11 cellular contexts compared by ENCODE assay signal in genomic region chr1:54938955-54939354, GRCh38. TPM values are rescaled to one million over a fixed set of nuclear protein-coding genes. Genes with fewer than 3 reads are reported as not detected.
DNase-seq lines count a peak whose midpoint lies in the region; ATAC-seq and TF ChIP-seq lines count a peak whose summit lies in the region.
"Not testable (repeated sequence)": the region's sequence is repeated elsewhere in the genome, so short reads cannot be mapped to it uniquely, and the experiment has no call there.
"Had no signal": no experiment of that assay in that cellular context is flagged by ENCODE, and none has a peak within 500 bp of the region (broad histone marks: within the 10 kb centered on the region; RNA-seq: fewer than 3 reads in every experiment).

No MANE protein-coding gene starts in this region.

- 64 to 72% methylated on average over 3 to 4 of the region's 4 CpGs for WGBS in endodermal cell (ENCODE audit: insufficient coverage in 1 of 2, insufficient read length in 1 of 2), 2 experiments

- POLR2A ChIA-PET in A673 (lab: Charles Lee; ENCODE audit: low non-redundant PET); WTC11 (lab: Charles Lee); naive thymus-derived CD4-positive, alpha-beta T cell (lab: Charles Lee): not testable (repeated sequence)

- ATAC-seq in WTC11, result peak; percentile 62
- ATAC-seq in naive thymus-derived CD4-positive, alpha-beta T cell, result not testable (repeated sequence)

- not testable (repeated sequence) for H3K9ac ChIP-seq in endodermal cell (ENCODE audit: extremely low read depth, low read length, poor library complexity, severe bottlenecking)

- H3K4me3 ChIP-seq in A673 (ENCODE audit: low read depth, low read length, poor library complexity, severe bottlenecking); GM12865 (ENCODE audit: low read depth, low read length); endodermal cell (ENCODE audit: low read length); naive thymus-derived CD4-positive, alpha-beta T cell (ENCODE audit: low read length): not testable (repeated sequence)

- CTCF ChIA-PET in A673 (lab: Charles Lee), result interaction anchor here (0.6 kb wide), 1 partner anchor 450 kb away, joined by 4 read pairs; no protein-coding TSS in a partner anchor
- CTCF ChIA-PET in WTC11 (lab: Charles Lee), result interaction anchor here (0.7 to 16.5 kb wide), 3 partner anchors 16 to 96 kb away, joined by 3 to 632 read pairs (median 3); no protein-coding TSS in a partner anchor
- CTCF ChIA-PET in naive thymus-derived CD4-positive, alpha-beta T cell (lab: Charles Lee), result interaction anchor here (1.2 to 1.3 kb wide), 3 partner anchors 8 to 12 kb away, joined by 3 read pairs; no protein-coding TSS in a partner anchor

- H3K4me1 ChIP-seq in A673 (ENCODE audit: insufficient read depth, low read length, poor library complexity, severe bottlenecking), result peaks cover 27% of the 10 kb centered on the region
- not testable (repeated sequence) for H3K4me1 ChIP-seq in endodermal cell (ENCODE audit: control insufficient read depth, insufficient read depth, low read length); naive thymus-derived CD4-positive, alpha-beta T cell (ENCODE audit: control insufficient read depth in 2 of 2, insufficient read depth in 2 of 2, low read length in 2 of 2)

- TF ChIP-seq CTCF in A673 (conservative IDR thresholded peaks at IDR 0.05; ENCODE audit: low read depth, low read length) (0 out of 2 replicates have a peak, but pooled peaks have one; percentile 24), endodermal cell (conservative IDR thresholded peaks at IDR 0.05) (peak; percentile 66)
- not testable (repeated sequence) for TF ChIP-seq CTCF in GM12865 (IDR thresholded peaks at IDR 0.05; ENCODE audit: insufficient read depth, low read depth, low read length, missing control alignments); WTC11 (IDR thresholded peaks at IDR 0.05)

- not testable (repeated sequence) for DNase-seq in A673 (ENCODE audit: low spot score); WTC11 (ENCODE audit: low spot score)
- DNase-seq in GM12865 (ENCODE audit: low read depth) (peak; percentile 16), HT1080 (ENCODE audit: low read depth) (peak; percentile 22), NCI-H524 (lab: John Stamatoyannopoulos, UW) (peak; percentile 49 to 61), OCI-M1 (lab: John Stamatoyannopoulos, UW) (peak; percentile 31), endodermal cell (peak; percentile 57)
- peak in 1 of 9 donors; percentile 23 for DNase-seq in naive thymus-derived CD4-positive, alpha-beta T cell

- H3K27me3 Mint-ChIP-seq in WTC11 (ENCODE audit: low read depth); endodermal cell (ENCODE audit: insufficient read depth): not testable (repeated sequence)
- H3K27me3 Mint-ChIP-seq in naive thymus-derived CD4-positive, alpha-beta T cell, result peaks cover 8 to 52% (median 10%) of the 10 kb centered on the region in 5 donors

- not testable (repeated sequence) for BruUV-seq in A673 (replicated peaks; lab: Mats Ljungman, UMichigan)

- intact Hi-C loops in A673 (cut with micrococcal nuclease; ENCODE audit: unreplicated experiment); naive thymus-derived CD4-positive, alpha-beta T cell (cut with micrococcal nuclease): not testable (repeated sequence)

- H3K36me3 ChIP-seq in A673 (ENCODE audit: insufficient read depth, low read length, poor library complexity, severe bottlenecking); endodermal cell (ENCODE audit: control insufficient read depth, insufficient read depth, low read length); naive thymus-derived CD4-positive, alpha-beta T cell (ENCODE audit: control insufficient read depth in 2 of 3, insufficient read depth in 3 of 3, low read length in 3 of 3): not testable (repeated sequence)

- H3K4me1 Mint-ChIP-seq in WTC11 (peaks cover 34% of the 10 kb centered on the region), endodermal cell (peaks cover 34% of the 10 kb centered on the region)
- peaks cover 3 to 21% (median 15%) of the 10 kb centered on the region in 7 donors for H3K4me1 Mint-ChIP-seq in naive thymus-derived CD4-positive, alpha-beta T cell

- not testable (repeated sequence) for H3K27ac ChIP-seq in A673 (ENCODE audit: low read depth, low read length, poor library complexity, severe bottlenecking); endodermal cell (ENCODE audit: low read depth, low read length); naive thymus-derived CD4-positive, alpha-beta T cell (ENCODE audit: low read depth, low read length)

- not testable (repeated sequence) for H3K27me3 ChIP-seq in A673 (replicated peaks; ENCODE audit: insufficient read depth, low read depth, low read length, poor library complexity); endodermal cell (ENCODE audit: control insufficient read depth, insufficient read depth, low read length, poor library complexity, severe bottlenecking); naive thymus-derived CD4-positive, alpha-beta T cell (ENCODE audit: control insufficient read depth in 2 of 2, insufficient read depth in 2 of 2, low read length in 2 of 2)

- H3K36me3 Mint-ChIP-seq in WTC11, result peaks cover 18% of the 10 kb centered on the region
- H3K36me3 Mint-ChIP-seq in endodermal cell (ENCODE audit: low read depth); naive thymus-derived CD4-positive, alpha-beta T cell: not testable (repeated sequence)

- not testable (repeated sequence) for H3K4me3 Mint-ChIP-seq in WTC11, endodermal cell
- peak overlapping the region in 7 of 10 donors; percentile 4 to 77 (median 53) for H3K4me3 Mint-ChIP-seq in naive thymus-derived CD4-positive, alpha-beta T cell

- H3K9me3 ChIP-seq in A673 (ENCODE audit: low read depth, low read length, poor library complexity, severe bottlenecking); naive thymus-derived CD4-positive, alpha-beta T cell (ENCODE audit: control insufficient read depth in 2 of 3, low read length in 3 of 3): not testable (repeated sequence)
- H3K9me3 ChIP-seq in endodermal cell (ENCODE audit: control insufficient read depth, low read length), result peaks cover 21% of the 10 kb centered on the region

- not testable (repeated sequence) for H3K27ac Mint-ChIP-seq in WTC11, endodermal cell
- H3K27ac Mint-ChIP-seq in naive thymus-derived CD4-positive, alpha-beta T cell, result peak overlapping the region in 4 of 9 donors; percentile 3 to 65 (median 41)

- H3K9me3 Mint-ChIP-seq in WTC11, result peaks cover 41% of the 10 kb centered on the region
- peaks cover 24% of the 10 kb centered on the region for H3K9me3 Mint-ChIP-seq in endodermal cell
- not testable (repeated sequence) for H3K9me3 Mint-ChIP-seq in naive thymus-derived CD4-positive, alpha-beta T cell

RNA-seq across cellular contexts. Expression of gene TMEM61, which starts 41.5 kb away (rescaled TPM):
- not detected in 2 replicates for total RNA-seq in A673 (2021)
- not detected in 2 replicates for total RNA-seq in HT1080 (2014; rRNA removed; shearing (Covaris generic))
- not detected in 2 replicates for polyA plus RNA-seq in HT1080 (2015; cell fraction: cytosol; rRNA removed)
- polyA plus RNA-seq in HT1080 (2015; cell fraction: nucleus; rRNA removed), result not detected in 2 replicates
- 0.41 to 0.74 TPM (median 0.44 TPM) in 3 replicates for total RNA-seq in WTC11 (2021)
- total RNA-seq in endodermal cell, result not detected
- 0.28 TPM for polyA plus RNA-seq in endodermal cell (2013, experiment 1 of 2)
- polyA plus RNA-seq in endodermal cell (2013, experiment 2 of 2), result 0.33 TPM
- total RNA-seq in naive thymus-derived CD4-positive, alpha-beta T cell, result not detected
- polyA plus RNA-seq in naive thymus-derived CD4-positive, alpha-beta T cell, result not detected
- total RNA-seq: A172, GM23248, LHCN-M2 had no signal
- polyA plus RNA-seq: GM23248 had no signal

RNA-seq across cellular contexts. Expression of gene DHCR24, which starts 52.0 kb away (rescaled TPM):
- 245 and 273 TPM in 2 replicates for total RNA-seq in A673 (2021)
- 180 and 213 TPM in 2 replicates for total RNA-seq in HT1080 (2014; rRNA removed; shearing (Covaris generic))
- polyA plus RNA-seq in HT1080 (2015; cell fraction: cytosol; rRNA removed), result 68.0 and 70.6 TPM in 2 replicates
- 83.7 and 84.6 TPM in 2 replicates for polyA plus RNA-seq in HT1080 (2015; cell fraction: nucleus; rRNA removed)
- 300 to 337 TPM (median 336 TPM) in 3 replicates for total RNA-seq in WTC11 (2021)
- 100 to 1,000 TPM; 243 to 340 TPM for total RNA-seq in endodermal cell
- 221 TPM for polyA plus RNA-seq in endodermal cell (2013, experiment 1 of 2)
- polyA plus RNA-seq in endodermal cell (2013, experiment 2 of 2), result 218 TPM
- total RNA-seq in naive thymus-derived CD4-positive, alpha-beta T cell, result 100 to 1,000 TPM in 1 of 5 experiments, 1 to 10 TPM in 4; 2.7 to 103 (median 8.3) TPM
- polyA plus RNA-seq in naive thymus-derived CD4-positive, alpha-beta T cell, result 1 to 10 TPM; 8.3 to 9.2 TPM

RNA-seq across cellular contexts. Expression of gene BSND, which starts 59.8 kb away (rescaled TPM):
- total RNA-seq in A673 (2021) (not detected in 2 replicates), WTC11 (2021) (0.30 to 0.42 TPM (median 0.37 TPM) in 3 replicates), endodermal cell (under 1 TPM; 0.13 to 0.20 TPM)
- not detected in 2 replicates for total RNA-seq in HT1080 (2014; rRNA removed; shearing (Covaris generic))
- 0.01 TPM in 1 of 2 replicates, not detected in the other for polyA plus RNA-seq in HT1080 (2015; cell fraction: cytosol; rRNA removed)
- polyA plus RNA-seq in HT1080 (2015; cell fraction: nucleus; rRNA removed), result not detected in 2 replicates
- polyA plus RNA-seq in endodermal cell (2013, experiment 1 of 2), result not detected
- polyA plus RNA-seq in endodermal cell (2013, experiment 2 of 2), result 0.04 TPM
- total RNA-seq in naive thymus-derived CD4-positive, alpha-beta T cell, result under 1 TPM in 1 of 5 experiments, not detected in 4; 0.05 TPM
- not detected for polyA plus RNA-seq in naive thymus-derived CD4-positive, alpha-beta T cell
- total RNA-seq: A172, GM23248, LHCN-M2 had no signal
- polyA plus RNA-seq: GM23248 had no signal
